In the genomic region with DNA sequence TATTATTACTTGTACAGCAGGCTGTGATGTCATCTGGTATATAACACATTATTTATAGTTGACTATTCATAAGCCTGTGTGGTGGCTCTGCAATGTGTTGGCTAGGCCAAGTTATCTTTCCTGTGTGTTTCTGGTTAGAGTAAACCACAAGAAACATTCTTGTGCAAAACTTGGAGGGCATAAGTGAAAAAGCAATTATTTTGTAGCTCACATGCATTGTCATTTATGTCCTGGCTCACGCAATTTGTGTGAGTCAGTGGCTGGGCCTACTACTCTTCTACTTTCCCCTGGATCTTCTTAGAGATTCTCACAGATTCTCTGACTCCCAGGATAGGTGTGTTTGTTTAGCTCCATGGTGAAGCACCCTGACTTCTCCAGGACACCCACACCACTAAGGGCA, we compare ENCODE assay signal across 11 cellular contexts. TPM values are rescaled to one million over a fixed set of nuclear protein-coding genes. Genes with fewer than 3 reads are reported as not detected.
DNase-seq lines count a peak whose midpoint lies in the region; ATAC-seq and TF ChIP-seq lines count a peak whose summit lies in the region.
"Had no signal": no experiment of that assay in that cellular context is flagged by ENCODE, and none has a peak within 500 bp of the region (broad histone marks: within the 10 kb centered on the region; RNA-seq: fewer than 3 reads in every experiment).

No MANE protein-coding gene starts in this region.

- intact Hi-C loops in CD8-positive, alpha-beta T cell (cut with DNase I, micrococcal nuclease): no loop called here
- intact Hi-C loops in prostate gland (cut with DNase I): no loop called here

- H3K27me3 Mint-ChIP-seq in CD8-positive, alpha-beta T cell (ENCODE audit: low read depth): peaks cover 2% of the 10 kb centered on the region

- no peak for ATAC-seq in CD8-positive, alpha-beta T cell
- ATAC-seq in HG02885 (IDR thresholded peaks at IDR 0.05; ENCODE audit: poor library complexity, unreplicated experiment) (peak; percentile 35), foreskin keratinocyte (peak; percentile 60), GM18858 (IDR thresholded peaks at IDR 0.05; ENCODE audit: unreplicated experiment) (no peak)

- H3K4me3 Mint-ChIP-seq in CD8-positive, alpha-beta T cell: no peak overlapping the region

- H3K4me1 ChIP-seq in CD8-positive, alpha-beta T cell (ENCODE audit: insufficient read depth, low read length): peaks cover 18% of the 10 kb centered on the region
- H3K4me1 ChIP-seq in foreskin keratinocyte: no peaks in the 10 kb centered on the region
- H3K4me1 ChIP-seq in prostate gland (replicated peaks): no peaks in the 10 kb centered on the region
- H3K4me1 ChIP-seq: colonic mucosa had no signal

- no peaks in the 10 kb centered on the region for H3K27me3 ChIP-seq in CD8-positive, alpha-beta T cell (ENCODE audit: insufficient read depth, low read length)
- H3K27me3 ChIP-seq in foreskin keratinocyte: no peaks in the 10 kb centered on the region
- no peaks in the 10 kb centered on the region for H3K27me3 ChIP-seq in prostate gland (replicated peaks; ENCODE audit: insufficient read depth)
- H3K27me3 ChIP-seq: colonic mucosa had no signal

- H3K4me3 ChIP-seq in CD8-positive, alpha-beta T cell (ENCODE audit: low read depth, low read length): no peak overlapping the region
- H3K4me3 ChIP-seq in prostate gland: no peak overlapping the region
- H3K4me3 ChIP-seq: colonic mucosa, left ventricle myocardium inferior had no signal

- DNase-seq in CD8-positive, alpha-beta T cell: no peak
- DNase-seq in SKM-1 treated with dmso at 0.1 percent for 144 hours (lab: John Stamatoyannopoulos, UW; ENCODE audit: unreplicated experiment) (peak; percentile 65), foreskin keratinocyte (peak; percentile 55 to 71), NCI-H1694 treated with DMSO at 0.1 percent for 48 hours (lab: John Stamatoyannopoulos, UW) (no peak), NCI-H187 (lab: John Stamatoyannopoulos, UW) (no peak), prostate gland (ENCODE audit: low spot score) (no peak)
- DNase-seq: colonic mucosa, left ventricle myocardium inferior, T-helper 9 cell had no signal

- TF ChIP-seq CTCF in CD8-positive, alpha-beta T cell (IDR thresholded peaks at IDR 0.05): no peak
- no peak for TF ChIP-seq CTCF in foreskin keratinocyte (conservative IDR thresholded peaks at IDR 0.05)
- TF ChIP-seq CTCF in prostate gland (IDR thresholded peaks at IDR 0.05): no peak

- H3K36me3 Mint-ChIP-seq in CD8-positive, alpha-beta T cell: no peaks in the 10 kb centered on the region

- H3K9me3 Mint-ChIP-seq in CD8-positive, alpha-beta T cell: no peaks in the 10 kb centered on the region

- POLR2A ChIA-PET in CD8-positive, alpha-beta T cell (lab: Charles Lee): no interaction called here

- CTCF ChIA-PET in CD8-positive, alpha-beta T cell (lab: Charles Lee): interaction anchor here (0.6 kb wide), 1 partner anchor 431 kb away, joined by 8 read pairs; no protein-coding TSS in a partner anchor

- H3K27ac Mint-ChIP-seq in CD8-positive, alpha-beta T cell: peak overlapping the region; percentile 27

- no peaks in the 10 kb centered on the region for H3K9me3 ChIP-seq in CD8-positive, alpha-beta T cell (ENCODE audit: low read length)
- H3K9me3 ChIP-seq in prostate gland: no peaks in the 10 kb centered on the region
- H3K9me3 ChIP-seq: colonic mucosa, left ventricle myocardium inferior had no signal

- no peaks in the 10 kb centered on the region for H3K36me3 ChIP-seq in CD8-positive, alpha-beta T cell (ENCODE audit: insufficient read depth, low read length)
- H3K36me3 ChIP-seq in prostate gland: no peaks in the 10 kb centered on the region
- H3K36me3 ChIP-seq: colonic mucosa, left ventricle myocardium inferior had no signal

- 91% methylated on average over 1 of the region's 1 CpG for WGBS in prostate gland

- peaks cover 28% of the 10 kb centered on the region for H3K4me1 Mint-ChIP-seq in CD8-positive, alpha-beta T cell (ENCODE audit: low read depth)

- H3K27ac ChIP-seq in CD8-positive, alpha-beta T cell (ENCODE audit: low read depth, low read length): no peak overlapping the region
- H3K27ac ChIP-seq in foreskin keratinocyte: no peak overlapping the region
- H3K27ac ChIP-seq in prostate gland: no peak overlapping the region
- H3K27ac ChIP-seq: colonic mucosa, left ventricle myocardium inferior had no signal

- no peak for TF ChIP-seq POLR2A in prostate gland (IDR thresholded peaks at IDR 0.05)

RNA-seq across cellular contexts. Expression of a gene that starts 59.3 kb away (rescaled TPM):
- under 1 TPM; 0.11 to 0.19 TPM for total RNA-seq in CD8-positive, alpha-beta T cell
- 25.1 and 40.7 TPM in 2 replicates for total RNA-seq in foreskin keratinocyte
- 5.6 and 7.2 TPM in 2 replicates for polyA plus RNA-seq in foreskin keratinocyte
- total RNA-seq in prostate gland: 10 to 100 TPM; 11.2 to 14.3 TPM

Comparison
In these comparisons a context has a peak if more than half of its experiments do, and no peak if none do; other contexts are left out.
1. ATAC-seq: peak in HG02885 (single experiment) and foreskin keratinocyte (single experiment); none in CD8-positive, alpha-beta T cell (single experiment) and GM18858 (single experiment).
2. DNase-seq: peak in SKM-1 treated with dmso at 0.1 percent for 144 hours (single experiment) and foreskin keratinocyte (2 of 2); none in CD8-positive, alpha-beta T cell (0 of 7), NCI-H1694 treated with DMSO at 0.1 percent for 48 hours (single experiment), NCI-H187 (0 of 2) and prostate gland (single experiment).
3. RNA of a gene that starts 59.3 kb away (total RNA-seq): 25.1 to 40.7 TPM in foreskin keratinocyte and 11.2 to 14.3 TPM in prostate gland; 0.11 to 0.19 TPM in CD8-positive, alpha-beta T cell; every median in the first group is over 10 times any median in the second.